8 cellular contexts compared by ENCODE assay signal in the genomic region with DNA sequence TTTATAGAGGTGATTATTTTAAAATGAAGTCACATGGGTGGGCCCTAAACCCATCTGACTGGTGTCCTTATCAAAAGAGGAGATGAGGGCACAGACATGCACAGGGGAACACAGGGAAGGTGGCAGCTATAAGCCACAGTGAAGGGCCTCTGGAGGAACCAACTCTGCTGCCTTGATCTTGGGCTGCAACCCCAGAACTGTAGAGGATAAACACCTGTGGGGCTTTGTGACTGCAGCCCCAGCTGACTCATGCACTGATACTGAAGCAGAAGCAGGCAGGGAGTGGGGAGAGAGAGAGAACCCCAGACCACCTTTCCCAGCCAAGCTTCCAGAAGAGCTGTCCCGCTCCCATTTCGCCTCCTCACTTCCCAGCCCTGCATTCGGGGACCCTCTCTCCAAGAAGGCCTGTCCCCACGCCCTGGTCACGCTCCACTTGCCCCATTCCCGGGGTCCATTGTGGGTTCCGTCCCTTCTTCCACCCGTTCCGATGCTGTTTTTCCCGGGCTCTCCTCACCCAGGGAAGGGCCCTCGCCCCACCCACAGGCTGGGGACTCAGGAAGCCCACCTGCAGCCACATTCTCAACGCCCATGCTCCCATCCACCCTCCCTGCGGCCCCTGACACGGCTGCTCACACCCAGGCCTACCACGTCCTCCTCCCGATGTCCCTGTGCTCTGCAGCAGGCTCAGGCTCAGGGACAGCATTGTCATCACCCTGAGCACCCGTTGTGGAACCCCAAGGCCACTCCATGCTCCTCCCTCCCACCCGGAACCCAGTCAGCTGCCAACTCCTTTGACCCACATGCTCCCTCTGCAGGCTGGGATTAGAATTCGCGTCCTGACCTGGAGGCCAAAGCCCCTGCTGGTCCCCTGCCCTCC.
DNase-seq lines count a peak whose midpoint lies in the region; ATAC-seq lines count a peak whose summit lies in the region.

No MANE protein-coding gene starts in this region.

- in situ Hi-C loops in T47D (cut with HindIII; ENCODE audit: low pct_unique_long_range_greater_than_20kb, low sequenced_read_pairs): no loop called here

- ATAC-seq in GM18868 (IDR thresholded peaks at IDR 0.05; ENCODE audit: unreplicated experiment) (no peak), HG02973 (IDR thresholded peaks at IDR 0.05; ENCODE audit: unreplicated experiment) (no peak)

- DNase-seq in activated T-cell treated with anti-CD3 and anti-CD28 coated beads for 48 hours (ENCODE audit: low read depth): peak; percentile 4
- no peak for DNase-seq in activated T-cell treated with anti-CD3 and anti-CD28 coated beads for 4 hours
- peak; percentile 9 for DNase-seq in NCI-H1105 (lab: John Stamatoyannopoulos, UW)
- peak; percentile 76 to 87 for DNase-seq in T47D (ENCODE audit: low read depth in 1 of 2, low spot score in 1 of 2)
- peak; percentile 14 for DNase-seq in mucosa of gallbladder (ENCODE audit: low spot score)
- no peak for DNase-seq in NOMO-1 treated with DMSO at 0.1 percent for 48 hours (lab: John Stamatoyannopoulos, UW; ENCODE audit: unreplicated experiment)

Comparison
In these comparisons a context has a peak if more than half of its experiments do, and no peak if none do; other contexts are left out.
1. DNase-seq: peak in activated T-cell treated with anti-CD3 and anti-CD28 coated beads for 48 hours (single experiment), NCI-H1105 (single experiment), T47D (2 of 2) and mucosa of gallbladder (single experiment); none in activated T-cell treated with anti-CD3 and anti-CD28 coated beads for 4 hours (single experiment) and NOMO-1 treated with DMSO at 0.1 percent for 48 hours (single experiment).